Comparison of ENCODE assay signal across 9 cellular contexts in the genomic region with DNA sequence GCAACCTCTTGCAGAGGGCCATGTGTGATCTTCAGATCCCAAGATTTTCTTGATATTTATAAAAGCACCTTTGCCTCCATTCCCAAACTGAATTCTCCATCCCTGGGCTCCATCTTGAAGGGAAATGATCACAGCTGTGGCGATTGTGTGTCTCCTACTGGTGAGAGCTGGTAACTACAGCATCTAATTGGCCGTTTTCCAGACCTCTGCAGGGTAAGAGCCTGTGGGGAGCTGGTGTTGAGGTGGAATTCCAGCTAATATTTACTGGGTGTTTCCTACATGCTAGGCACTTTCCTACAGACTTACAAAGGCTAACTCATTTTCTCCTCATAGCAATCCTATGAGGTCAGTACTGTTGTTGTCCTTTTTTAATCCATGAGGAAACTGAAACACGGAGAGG. TPM values are rescaled to one million over a fixed set of nuclear protein-coding genes. Genes with fewer than 3 reads are reported as not detected.
DNase-seq lines count a peak whose midpoint lies in the region; ATAC-seq and TF ChIP-seq lines count a peak whose summit lies in the region.
"Had no signal": no experiment of that assay in that cellular context is flagged by ENCODE, and none has a peak within 500 bp of the region (broad histone marks: within the 10 kb centered on the region; RNA-seq: fewer than 3 reads in every experiment).

No MANE protein-coding gene starts in this region.

- ATAC-seq in natural killer cell treated with Interleukin-12 subunit alpha and Interleukin-12 subunit beta and Interleukin-15 and Interleukin-18, amount 100 ng/mL, for 72 hours = no peak
- ATAC-seq in GM18870 (IDR thresholded peaks at IDR 0.05; ENCODE audit: unreplicated experiment) = no peak

- peak; percentile 42 for TF ChIP-seq CTCF in C4-2B (conservative IDR thresholded peaks at IDR 0.05)
- peak; percentile 82 for TF ChIP-seq CTCF in GM12874 (IDR thresholded peaks at IDR 0.05; ENCODE audit: insufficient read depth, low read depth, low read length)
- TF ChIP-seq CTCF in choroid plexus epithelial cell (conservative IDR thresholded peaks at IDR 0.05; ENCODE audit: low read depth, low read length) = peak; percentile 83

- no peaks in the 10 kb centered on the region for H3K27me3 Mint-ChIP-seq in natural killer cell treated with Interleukin-12 subunit alpha and Interleukin-12 subunit beta and Interleukin-15 and Interleukin-18, amount 100 ng/mL, for 72 hours

- H3K9me3 Mint-ChIP-seq in natural killer cell treated with Interleukin-12 subunit alpha and Interleukin-12 subunit beta and Interleukin-15 and Interleukin-18, amount 100 ng/mL, for 72 hours = no peaks in the 10 kb centered on the region

- no peaks in the 10 kb centered on the region for H3K36me3 Mint-ChIP-seq in natural killer cell treated with Interleukin-12 subunit alpha and Interleukin-12 subunit beta and Interleukin-15 and Interleukin-18, amount 100 ng/mL, for 72 hours

- peaks cover 55 to 61% of the 10 kb centered on the region in 2 donors for H3K4me1 Mint-ChIP-seq in natural killer cell treated with Interleukin-12 subunit alpha and Interleukin-12 subunit beta and Interleukin-15 and Interleukin-18, amount 100 ng/mL, for 72 hours (ENCODE audit: low read depth in 2 of 2)

- DNase-seq in NCI-H82 (lab: John Stamatoyannopoulos, UW) (peak; percentile 70), choroid plexus epithelial cell (ENCODE audit: low read depth) (peak; percentile 85), NCI-H1048 (lab: John Stamatoyannopoulos, UW) (no peak), NOMO-1 (lab: John Stamatoyannopoulos, UW; ENCODE audit: unreplicated experiment in 2 of 2) (no peak)
- DNase-seq in natural killer cell treated with Interleukin-12 subunit alpha and Interleukin-12 subunit beta and Interleukin-15 and Interleukin-18, amount 100 ng/mL, for 72 hours (ENCODE audit: low spot score) = peak; percentile 22

- no peak overlapping the region for H3K27ac ChIP-seq in C4-2B

- H3K4me3 Mint-ChIP-seq in natural killer cell treated with Interleukin-12 subunit alpha and Interleukin-12 subunit beta and Interleukin-15 and Interleukin-18, amount 100 ng/mL, for 72 hours = no peak overlapping the region

- no peak overlapping the region for H3K4me3 ChIP-seq in choroid plexus epithelial cell (ENCODE audit: low read depth, low read length)

- peak overlapping the region; percentile 20 to 25 for H3K27ac Mint-ChIP-seq in natural killer cell treated with Interleukin-12 subunit alpha and Interleukin-12 subunit beta and Interleukin-15 and Interleukin-18, amount 100 ng/mL, for 72 hours

RNA-seq across cellular contexts. Expression of gene FNDC1, which starts 59.2 kb away (rescaled TPM):
- not detected for total RNA-seq in natural killer cell treated with Interleukin-12 subunit alpha and Interleukin-12 subunit beta and Interleukin-15 and Interleukin-18, amount 100 ng/mL, for 72 hours
- total RNA-seq: T-helper 1 cell treated with Interleukin-12 subunit alpha and Interleukin-12 subunit beta and Interleukin-4 antibody, amounts not matched to agents 30 ng/mL and 1 ng/mL, for 36 hours had no signal

Comparison
In these comparisons a context has a peak if more than half of its experiments do, and no peak if none do; other contexts are left out.
1. DNase-seq: peak in NCI-H82 (single experiment), choroid plexus epithelial cell (single experiment) and natural killer cell treated with Interleukin-12 subunit alpha and Interleukin-12 subunit beta and Interleukin-15 and Interleukin-18, amount 100 ng/mL, for 72 hours (single experiment); none in NCI-H1048 (single experiment) and NOMO-1 (0 of 2).
2. Peak in every context shown above with its lines, with median percentiles within 50 percentile points of each other: CTCF ChIP-seq.